Comparison of ENCODE assay signal across 14 cellular contexts in the genomic region with DNA sequence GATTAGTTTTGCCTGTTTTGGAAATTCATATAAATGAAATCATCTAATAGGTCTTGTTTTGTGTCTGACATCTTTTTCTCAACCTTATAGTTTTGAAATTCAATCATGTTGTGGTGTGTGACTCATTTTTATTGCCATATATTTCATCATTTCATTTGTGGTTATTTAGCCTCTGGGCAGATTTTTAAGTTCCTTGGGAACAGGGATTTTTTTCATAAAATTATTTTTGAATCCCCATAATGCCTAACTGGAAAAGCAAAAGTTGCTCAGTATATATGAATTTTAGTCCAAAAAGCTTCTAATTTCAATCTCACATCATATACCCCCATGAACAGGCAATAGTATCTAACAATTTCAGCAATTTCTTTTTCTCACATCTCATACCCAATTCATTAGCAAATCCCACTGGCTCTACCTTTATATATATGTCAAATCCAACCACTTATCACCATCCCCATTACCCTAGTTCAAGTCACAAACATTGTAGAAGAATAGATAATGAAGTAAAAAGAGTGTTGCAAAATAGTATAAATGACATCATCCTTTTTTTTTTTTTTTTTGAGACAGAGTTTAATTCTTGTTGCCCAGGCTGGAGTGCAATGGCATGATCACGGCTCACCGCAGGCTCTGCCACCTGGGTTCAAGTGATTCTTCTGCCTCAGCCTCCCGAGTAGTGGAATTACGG. TPM values are rescaled to one million over a fixed set of nuclear protein-coding genes. Genes with fewer than 3 reads are reported as not detected.
DNase-seq lines count a peak whose midpoint lies in the region; ATAC-seq, FAIRE-seq and TF ChIP-seq lines count a peak whose summit lies in the region.
"Had no signal": no experiment of that assay in that cellular context is flagged by ENCODE, and none has a peak within 500 bp of the region (broad histone marks: within the 10 kb centered on the region; RNA-seq: fewer than 3 reads in every experiment).

No MANE protein-coding gene starts in this region.

- H2BK12ac ChIP-seq in mesenchymal stem cell (ENCODE audit: low read length in 2 of 2): no peak overlapping the region

- H3K9me3 Mint-ChIP-seq in astrocyte (ENCODE audit: unreplicated experiment): no peaks in the 10 kb centered on the region
- H3K9me3 Mint-ChIP-seq in naive thymus-derived CD4-positive, alpha-beta T cell: peaks cover 0 to 3% (median 0%) of the 10 kb centered on the region in 11 donors
- H3K9me3 Mint-ChIP-seq: activated naive CD4-positive, alpha-beta T cell treated with anti-CD3 and anti-CD28 coated beads, Interleukin-2, amount 50 U/mL, for 72 hours; T-helper 1 cell treated with Interleukin-12 subunit alpha and Interleukin-12 subunit beta and Interleukin-4 antibody, amounts not matched to agents 30 μg/mL and 1 μg/mL, for 36 hours had no signal

- no peak overlapping the region for H2BK120ac ChIP-seq in mesenchymal stem cell (ENCODE audit: low read depth, low read length)

- H2AFZ ChIP-seq in astrocyte (ENCODE audit: low read depth, low read length) (no peak overlapping the region), mesenchymal stem cell (ENCODE audit: low read depth, low read length) (no peak overlapping the region)

- no peak overlapping the region for H4K8ac ChIP-seq in mesenchymal stem cell (ENCODE audit: low read length)

- no peaks in the 10 kb centered on the region for H3K9me3 ChIP-seq in astrocyte (ENCODE audit: insufficient read depth, low read depth, low read length)
- no peaks in the 10 kb centered on the region for H3K9me3 ChIP-seq in mesenchymal stem cell (ENCODE audit: control insufficient read depth, low read length)
- H3K9me3 ChIP-seq in naive thymus-derived CD4-positive, alpha-beta T cell (ENCODE audit: control insufficient read depth in 2 of 3, low read length in 3 of 3): no peaks in the 10 kb centered on the region

- CTCF ChIA-PET in naive thymus-derived CD4-positive, alpha-beta T cell (lab: Charles Lee): interaction anchor here (0.6 to 1.6 kb wide), 3 partner anchors 18 to 76 kb away, joined by 3 to 7 read pairs (median 3); no protein-coding TSS in a partner anchor

- H2BK15ac ChIP-seq in mesenchymal stem cell (ENCODE audit: low read depth, poor library complexity, severe bottlenecking): no peak overlapping the region

- H3K4me1 Mint-ChIP-seq in astrocyte (ENCODE audit: low read depth, unreplicated experiment): peaks cover 8% of the 10 kb centered on the region
- H3K4me1 Mint-ChIP-seq in naive thymus-derived CD4-positive, alpha-beta T cell: peaks cover 0 to 7% (median 4%) of the 10 kb centered on the region in 7 donors

- intact Hi-C loops in naive thymus-derived CD4-positive, alpha-beta T cell (cut with micrococcal nuclease): no loop called here

- DNase-seq in EH (ENCODE audit: low read depth) (peak; percentile 80), LHCN-M2 (ENCODE audit: low read depth) (peak; percentile 81), astrocyte (ENCODE audit: low read depth) (peak; percentile 47), mesenchymal stem cell (peak; percentile 71), Kasumi-1 (lab: John Stamatoyannopoulos, UW) (no peak)
- no peak for DNase-seq in naive thymus-derived CD4-positive, alpha-beta T cell
- DNase-seq in stimulated activated CD4-positive, alpha-beta T cell treated with anti-CD3 and anti-CD28 coated beads, Interleukin-1b, Interleukin-23, amount 100 ng/mL, for 48 hours: no peak
- DNase-seq: DMS153; effector CD8-positive, alpha-beta T cell; NCI-H1048; NCI-H774 had no signal

- no peaks in the 10 kb centered on the region for H3K79me1 ChIP-seq in mesenchymal stem cell (replicated peaks; ENCODE audit: low read length, poor library complexity, severe bottlenecking)

- POLR2A ChIA-PET in naive thymus-derived CD4-positive, alpha-beta T cell (lab: Charles Lee): no interaction called here

- peak overlapping the region; percentile 91 for H3K27ac Mint-ChIP-seq in astrocyte (ENCODE audit: unreplicated experiment)
- no peak overlapping the region for H3K27ac Mint-ChIP-seq in naive thymus-derived CD4-positive, alpha-beta T cell
- H3K27ac Mint-ChIP-seq: T-helper 1 cell treated with Interleukin-12 subunit alpha and Interleukin-12 subunit beta and Interleukin-4 antibody, amounts not matched to agents 30 μg/mL and 1 μg/mL, for 36 hours had no signal

- H3K4me3 ChIP-seq in astrocyte (ENCODE audit: insufficient read depth, low read depth, low read length) (no peak overlapping the region), mesenchymal stem cell (ENCODE audit: insufficient read depth in 1 of 2, low read depth in 1 of 2, low read length in 2 of 2) (no peak overlapping the region)
- no peak overlapping the region for H3K4me3 ChIP-seq in naive thymus-derived CD4-positive, alpha-beta T cell (ENCODE audit: low read length)
- H3K4me3 ChIP-seq: skin epidermis had no signal

- no peak overlapping the region for H3K4me3 Mint-ChIP-seq in astrocyte (ENCODE audit: unreplicated experiment)
- H3K4me3 Mint-ChIP-seq in naive thymus-derived CD4-positive, alpha-beta T cell: no peak overlapping the region
- H3K4me3 Mint-ChIP-seq: T-helper 1 cell treated with Interleukin-12 subunit alpha and Interleukin-12 subunit beta and Interleukin-4 antibody, amounts not matched to agents 30 μg/mL and 1 μg/mL, for 36 hours had no signal

- no peaks in the 10 kb centered on the region for H4K20me1 ChIP-seq in astrocyte (ENCODE audit: insufficient read depth, low read length)

- no peak overlapping the region for H3K18ac ChIP-seq in mesenchymal stem cell (ENCODE audit: low read depth in 1 of 2, low read length in 2 of 2)

- H3K27ac ChIP-seq in astrocyte (ENCODE audit: low read depth, low read length): no peak overlapping the region
- H3K27ac ChIP-seq in mesenchymal stem cell (ENCODE audit: low read length, poor library complexity, severe bottlenecking): no peak overlapping the region
- H3K27ac ChIP-seq in naive thymus-derived CD4-positive, alpha-beta T cell (ENCODE audit: low read depth, low read length): no peak overlapping the region
- H3K27ac ChIP-seq: skin epidermis had no signal

- no peak overlapping the region for H3K4me2 ChIP-seq in astrocyte (ENCODE audit: low read length)
- H3K4me2 ChIP-seq in mesenchymal stem cell (ENCODE audit: low read length, poor library complexity, severe bottlenecking): no peak overlapping the region

- no peaks in the 10 kb centered on the region for H3K27me3 ChIP-seq in astrocyte (ENCODE audit: insufficient read depth, low read length)
- H3K27me3 ChIP-seq in mesenchymal stem cell (ENCODE audit: control insufficient read depth in 1 of 2, insufficient read depth in 1 of 2, low read length in 2 of 2): peaks cover 0 to 6% of the 10 kb centered on the region in 2 experiments
- H3K27me3 ChIP-seq in naive thymus-derived CD4-positive, alpha-beta T cell (ENCODE audit: control insufficient read depth in 2 of 2, insufficient read depth in 2 of 2, low read length in 2 of 2): no peaks in the 10 kb centered on the region

- no peaks in the 10 kb centered on the region for H3K36me3 Mint-ChIP-seq in astrocyte (ENCODE audit: low read depth, unreplicated experiment)
- H3K36me3 Mint-ChIP-seq in naive thymus-derived CD4-positive, alpha-beta T cell: no peaks in the 10 kb centered on the region
- H3K36me3 Mint-ChIP-seq: activated naive CD4-positive, alpha-beta T cell treated with anti-CD3 and anti-CD28 coated beads, Interleukin-2, amount 50 U/mL, for 72 hours had no signal

- FAIRE-seq in astrocyte (lab: Jason Lieb, UNC): no peak

- no peak overlapping the region for H3K14ac ChIP-seq in mesenchymal stem cell (ENCODE audit: low read length in 2 of 2)

- H2AK5ac ChIP-seq in mesenchymal stem cell (ENCODE audit: low read length, severe bottlenecking): no peak overlapping the region

- H3K23ac ChIP-seq in mesenchymal stem cell (ENCODE audit: low read length in 2 of 2): no peak overlapping the region

- no peak overlapping the region for H2BK5ac ChIP-seq in mesenchymal stem cell (ENCODE audit: low read depth, low read length, poor library complexity, severe bottlenecking)

- H3K9ac ChIP-seq in astrocyte (ENCODE audit: low read length): no peak overlapping the region
- H3K9ac ChIP-seq in mesenchymal stem cell (ENCODE audit: low read length): peak overlapping the region; percentile 80

- H3K79me2 ChIP-seq in astrocyte (ENCODE audit: insufficient read depth, low read length): no peaks in the 10 kb centered on the region

- WGBS in mesenchymal stem cell: 96% methylated on average over 4 of the region's 4 CpGs

- no peak for ATAC-seq in naive thymus-derived CD4-positive, alpha-beta T cell

- H3K4ac ChIP-seq in mesenchymal stem cell (ENCODE audit: low read depth in 1 of 2, low read length in 2 of 2): no peak overlapping the region

- H4K91ac ChIP-seq in mesenchymal stem cell (ENCODE audit: low read length): no peak overlapping the region

- H3K4me1 ChIP-seq in astrocyte (ENCODE audit: insufficient read depth, low read length) (no peaks in the 10 kb centered on the region), mesenchymal stem cell (ENCODE audit: control insufficient read depth, insufficient read depth, low read depth, low read length) (peaks cover 3% of the 10 kb centered on the region)
- no peaks in the 10 kb centered on the region for H3K4me1 ChIP-seq in naive thymus-derived CD4-positive, alpha-beta T cell (ENCODE audit: control insufficient read depth in 2 of 2, insufficient read depth in 2 of 2, low read length in 2 of 2)

- peaks cover 6% of the 10 kb centered on the region for H3K27me3 Mint-ChIP-seq in astrocyte (ENCODE audit: low read depth, unreplicated experiment)
- no peaks in the 10 kb centered on the region for H3K27me3 Mint-ChIP-seq in naive thymus-derived CD4-positive, alpha-beta T cell

- no peak for TF ChIP-seq CTCF in astrocyte (IDR thresholded peaks at IDR 0.05; ENCODE audit: insufficient read depth, low read depth, low read length)

- no peaks in the 10 kb centered on the region for H3K36me3 ChIP-seq in astrocyte (ENCODE audit: insufficient read depth, low read length)
- H3K36me3 ChIP-seq in mesenchymal stem cell (ENCODE audit: control insufficient read depth in 1 of 2, insufficient read depth in 2 of 2, low read depth in 1 of 2, low read length in 2 of 2): no peaks in the 10 kb centered on the region
- no peaks in the 10 kb centered on the region for H3K36me3 ChIP-seq in naive thymus-derived CD4-positive, alpha-beta T cell (ENCODE audit: control insufficient read depth in 2 of 3, insufficient read depth in 3 of 3, low read length in 3 of 3)

RNA-seq across cellular contexts. Expression of gene OR6J1, which starts 2.6 kb away (rescaled TPM):
- total RNA-seq in LHCN-M2 (2014; rRNA removed): not detected in 2 replicates
- polyA plus RNA-seq in LHCN-M2 (2012): not detected
- total RNA-seq in astrocyte: not detected in 2 replicates
- not detected for polyA plus RNA-seq in mesenchymal stem cell (2013, experiment 1 of 2)
- polyA plus RNA-seq in mesenchymal stem cell (2013, experiment 2 of 2): not detected
- not detected for total RNA-seq in naive thymus-derived CD4-positive, alpha-beta T cell
- not detected for polyA plus RNA-seq in naive thymus-derived CD4-positive, alpha-beta T cell
- total RNA-seq: activated naive CD4-positive, alpha-beta T cell treated with anti-CD3 and anti-CD28 coated beads, Interleukin-2, amount 50 U/mL, for 72 hours had no signal

RNA-seq across cellular contexts. Expression of gene ABHD4, which starts 48.6 kb away (rescaled TPM):
- total RNA-seq in LHCN-M2 (2014; rRNA removed) (6.5 and 9.8 TPM in 2 replicates), astrocyte (46.9 and 52.4 TPM in 2 replicates)
- polyA plus RNA-seq in LHCN-M2 (2012): 51.0 TPM
- 32.7 TPM for polyA plus RNA-seq in mesenchymal stem cell (2013, experiment 1 of 2)
- polyA plus RNA-seq in mesenchymal stem cell (2013, experiment 2 of 2): 32.8 TPM
- 10 to 100 TPM; 10.5 to 16.3 (median 14.7) TPM for total RNA-seq in naive thymus-derived CD4-positive, alpha-beta T cell
- 10 to 100 TPM in 1 of 2 donors, 1 to 10 TPM in 1; 6.7 to 10.1 TPM for polyA plus RNA-seq in naive thymus-derived CD4-positive, alpha-beta T cell

RNA-seq across cellular contexts. Expression of gene DAD1, which starts 57.7 kb away (rescaled TPM):
- total RNA-seq in LHCN-M2 (2014; rRNA removed) (284 and 290 TPM in 2 replicates), astrocyte (302 and 319 TPM in 2 replicates)
- polyA plus RNA-seq in LHCN-M2 (2012): 462 TPM
- 348 TPM for polyA plus RNA-seq in mesenchymal stem cell (2013, experiment 1 of 2)
- polyA plus RNA-seq in mesenchymal stem cell (2013, experiment 2 of 2): 351 TPM
- 100 to 1,000 TPM in 3 of 5 experiments, 10 to 100 TPM in 2; 68.8 to 157 (median 117) TPM for total RNA-seq in naive thymus-derived CD4-positive, alpha-beta T cell
- polyA plus RNA-seq in naive thymus-derived CD4-positive, alpha-beta T cell: 100 to 1,000 TPM; 766 to 777 TPM

Comparison
In these comparisons a context has a peak if more than half of its experiments do, and no peak if none do; other contexts are left out.
1. DNase-seq: peak in EH (single experiment), LHCN-M2 (single experiment), astrocyte (single experiment) and mesenchymal stem cell (single experiment); none in naive thymus-derived CD4-positive, alpha-beta T cell (0 of 9), stimulated activated CD4-positive, alpha-beta T cell treated with anti-CD3 and anti-CD28 coated beads, Interleukin-1b, Interleukin-23, amount 100 ng/mL, for 48 hours (single experiment) and Kasumi-1 (0 of 2).